In genomic region chr1:106646261-106646660, GRCh38 we compare ENCODE assay signal across 36 cellular contexts.
"Had no signal": no experiment of that assay in that cellular context is flagged by ENCODE, and none has a peak within 500 bp of the region (broad histone marks: within the 10 kb centered on the region; RNA-seq: fewer than 3 reads in every experiment).

No MANE protein-coding gene starts in this region.

- FAIRE-seq: bronchial epithelial cell, TTC549 had no signal

- DNase-seq: activated B cell treated with CpG ODN at 0.5 μM for 24 hours; activated CD4-positive, alpha-beta memory T cell treated with anti-CD3 and anti-CD28 coated beads for 36 hours; activated CD4-positive, alpha-beta T cell treated with anti-CD3 and anti-CD28 coated beads for 4 hours; activated CD4-positive, alpha-beta T cell treated with anti-CD3 and anti-CD28 coated beads, Interleukin-2, amount 10 ng/mL, durations not matched to agents 24 days and 14 days; activated CD4-positive, alpha-beta T cell treated with anti-CD3 and anti-CD28 coated beads, Interleukin-2, amount 50 U/mL, for 1 hour; activated CD4-positive, alpha-beta T cell treated with anti-CD3 and anti-CD28 coated beads, Interleukin-2, amount 50 U/mL, for 4 hours; activated CD4-positive, CD25-positive, alpha-beta regulatory T cell treated with anti-CD3 and anti-CD28 coated beads, Interleukin-2, amount 50 U/mL, for 72 hours; activated CD8-positive, alpha-beta memory T cell treated with anti-CD3 and anti-CD28 coated beads, Interleukin-2, amount 50 U/mL, for 4 hours; activated CD8-positive, alpha-beta T cell treated with anti-CD3 and anti-CD28 coated beads for 36 hours; activated effector memory CD4-positive, alpha-beta T cell treated with anti-CD3 and anti-CD28 coated beads, Interleukin-2, amount 50 U/mL, for 16 hours; activated gamma-delta T cell treated with Interleukin-2 at 50 U/mL for 16 hours; activated naive CD4-positive, alpha-beta T cell; activated naive CD4-positive, alpha-beta T cell treated with anti-CD3 and anti-CD28 coated beads for 36 hours; activated naive CD4-positive, alpha-beta T cell treated with anti-CD3 and anti-CD28 coated beads, Interleukin-2, amount 50 U/mL, for 16 hours; activated naive CD8-positive, alpha-beta T cell treated with anti-CD3 and anti-CD28 coated beads for 36 hours; activated T-cell treated with anti-CD3 and anti-CD28 coated beads for 4 hours; activated T-cell treated with anti-CD3 and anti-CD28 coated beads, Interleukin-2, amount 50 U/mL, for 1 hour; activated T-cell treated with anti-CD3 and anti-CD28 coated beads, Interleukin-2, amount 50 U/mL, for 4 hours; activated T-cell treated with anti-CD3 and anti-CD28 coated beads, Interleukin-2, amount 50 U/mL, for 72 hours; amygdala; anterior cingulate cortex; caudate nucleus; T-helper 2 cell; T-helper 9 cell had no signal

- H3K27ac ChIP-seq: ascending aorta, cardiac muscle cell, VCaP had no signal

- ATAC-seq: activated CD8-positive, alpha-beta T cell treated with anti-CD3 and anti-CD28 coated beads for 36 hours; activated naive CD4-positive, alpha-beta T cell treated with anti-CD3 and anti-CD28 coated beads, Interleukin-2, amount 50 U/mL, for 72 hours; activated T-cell treated with anti-CD3 and anti-CD28 coated beads, Interleukin-2, amount 50 U/mL, for 4 hours; activated T-cell treated with anti-CD3 and anti-CD28 coated beads, Interleukin-2, amount 50 U/mL, for 72 hours; activated T-helper 17 cell treated with anti-CD3 and anti-CD28 coated beads, Interleukin-2, amount 50 U/mL, for 72 hours had no signal

- H3K27me3 Mint-ChIP-seq: activated B cell treated with CpG ODN at 0.5 μM for 24 hours; activated CD4-positive, alpha-beta memory T cell treated with anti-CD3 and anti-CD28 coated beads for 36 hours; activated CD4-positive, alpha-beta T cell treated with anti-CD3 and anti-CD28 coated beads, Interleukin-2, amount 10 ng/mL, durations not matched to agents 24 days and 14 days; activated CD8-positive, alpha-beta T cell treated with anti-CD3 and anti-CD28 coated beads for 36 hours; activated naive CD8-positive, alpha-beta T cell treated with anti-CD3 and anti-CD28 coated beads for 36 hours; activated T-helper 17 cell treated with anti-CD3 and anti-CD28 coated beads, Interleukin-2, amount 50 U/mL, for 72 hours; brain; central memory CD8-positive, alpha-beta T cell had no signal

- H3K27ac Mint-ChIP-seq: activated B cell treated with CpG ODN at 0.5 μM for 24 hours; activated CD4-positive, alpha-beta memory T cell treated with anti-CD3 and anti-CD28 coated beads for 36 hours; activated CD4-positive, alpha-beta T cell treated with anti-CD3 and anti-CD28 coated beads, Interleukin-2, amount 10 ng/mL, durations not matched to agents 24 days and 14 days; activated CD8-positive, alpha-beta T cell treated with anti-CD3 and anti-CD28 coated beads for 36 hours; activated naive CD4-positive, alpha-beta T cell treated with anti-CD3 and anti-CD28 coated beads for 36 hours; activated naive CD4-positive, alpha-beta T cell treated with anti-CD3 and anti-CD28 coated beads, Interleukin-2, amount 50 U/mL, for 72 hours; activated naive CD8-positive, alpha-beta T cell treated with anti-CD3 and anti-CD28 coated beads for 36 hours; activated T-cell treated with anti-CD3 and anti-CD28 coated beads, Interleukin-2, amount 50 U/mL, for 72 hours; activated T-helper 1 cell treated with anti-CD3 and anti-CD28 coated beads, Interleukin-12 subunit alpha, Interleukin-12 subunit beta, Interleukin-2, Interleukin-4 antibody, amounts not matched to agents 30 ng/mL and 10 ng/mL and 1 ng/mL, durations not matched to agents 14 hours and 24 hours and 36 hours; activated T-helper 17 cell treated with anti-CD3 and anti-CD28 coated beads, Interleukin-2, amount 50 U/mL, for 72 hours; brain; T-helper 1 cell treated with Interleukin-12 subunit alpha and Interleukin-12 subunit beta and Interleukin-4 antibody, amounts not matched to agents 30 μg/mL and 1 μg/mL, for 36 hours; T-helper 2 cell treated with Interferon-gamma antibody and Interleukin-4, amounts not matched to agents 5 μg/mL and 100 μg/mL, for 36 hours had no signal

- H3K36me3 Mint-ChIP-seq: activated CD4-positive, alpha-beta memory T cell treated with anti-CD3 and anti-CD28 coated beads for 36 hours; activated naive CD4-positive, alpha-beta T cell treated with anti-CD3 and anti-CD28 coated beads, Interleukin-2, amount 50 U/mL, for 72 hours; activated naive CD8-positive, alpha-beta T cell treated with anti-CD3 and anti-CD28 coated beads for 36 hours; brain had no signal

- H3K36me3 ChIP-seq: ascending aorta, cardiac muscle cell had no signal

- H3K27me3 ChIP-seq: ascending aorta, cardiac muscle cell had no signal

- H3K9me3 Mint-ChIP-seq: activated B cell treated with CpG ODN at 0.5 μM for 24 hours; activated CD4-positive, alpha-beta memory T cell treated with anti-CD3 and anti-CD28 coated beads for 36 hours; activated CD4-positive, alpha-beta T cell treated with anti-CD3 and anti-CD28 coated beads, Interleukin-2, amount 10 ng/mL, durations not matched to agents 24 days and 14 days; activated CD8-positive, alpha-beta T cell treated with anti-CD3 and anti-CD28 coated beads for 36 hours; activated naive CD4-positive, alpha-beta T cell treated with anti-CD3 and anti-CD28 coated beads for 36 hours; activated T-helper 1 cell treated with anti-CD3 and anti-CD28 coated beads, Interleukin-12 subunit alpha, Interleukin-12 subunit beta, Interleukin-2, Interleukin-4 antibody, amounts not matched to agents 30 ng/mL and 10 ng/mL and 1 ng/mL, durations not matched to agents 14 hours and 24 hours and 36 hours; brain had no signal

- H3K4me3 Mint-ChIP-seq: activated B cell treated with CpG ODN at 0.5 μM for 24 hours; activated CD4-positive, alpha-beta memory T cell treated with anti-CD3 and anti-CD28 coated beads for 36 hours; activated CD4-positive, alpha-beta T cell treated with anti-CD3 and anti-CD28 coated beads, Interleukin-2, amount 10 ng/mL, durations not matched to agents 24 days and 14 days; activated CD8-positive, alpha-beta T cell treated with anti-CD3 and anti-CD28 coated beads for 36 hours; activated naive CD4-positive, alpha-beta T cell treated with anti-CD3 and anti-CD28 coated beads for 36 hours; activated naive CD8-positive, alpha-beta T cell treated with anti-CD3 and anti-CD28 coated beads for 36 hours; activated T-cell treated with anti-CD3 and anti-CD28 coated beads, Interleukin-2, amount 50 U/mL, for 4 hours; activated T-cell treated with anti-CD3 and anti-CD28 coated beads, Interleukin-2, amount 50 U/mL, for 72 hours; activated T-helper 1 cell treated with anti-CD3 and anti-CD28 coated beads, Interleukin-12 subunit alpha, Interleukin-12 subunit beta, Interleukin-2, Interleukin-4 antibody, amounts not matched to agents 30 ng/mL and 10 ng/mL and 1 ng/mL, durations not matched to agents 14 hours and 24 hours and 36 hours; activated T-helper 17 cell treated with anti-CD3 and anti-CD28 coated beads, Interleukin-2, amount 50 U/mL, for 72 hours; brain; central memory CD8-positive, alpha-beta T cell; T-helper 1 cell treated with Interleukin-12 subunit alpha and Interleukin-12 subunit beta and Interleukin-4 antibody, amounts not matched to agents 30 μg/mL and 1 μg/mL, for 36 hours; T-helper 2 cell treated with Interferon-gamma antibody and Interleukin-4, amounts not matched to agents 5 μg/mL and 100 μg/mL, for 36 hours had no signal

- H3K4me3 ChIP-seq: ascending aorta, cardiac muscle cell had no signal

- H3K4me1 Mint-ChIP-seq: activated B cell treated with CpG ODN at 0.5 μM for 24 hours; activated CD4-positive, alpha-beta T cell treated with anti-CD3 and anti-CD28 coated beads, Interleukin-2, amount 10 ng/mL, durations not matched to agents 24 days and 14 days; activated naive CD8-positive, alpha-beta T cell treated with anti-CD3 and anti-CD28 coated beads for 36 hours; activated T-helper 17 cell treated with anti-CD3 and anti-CD28 coated beads, Interleukin-2, amount 50 U/mL, for 72 hours; brain; central memory CD8-positive, alpha-beta T cell had no signal

- H3K9me3 ChIP-seq: ascending aorta had no signal
